32 cellular contexts compared by ENCODE assay signal in genomic region chr22:27624705-27625104, GRCh38.
"Had no signal": no experiment of that assay in that cellular context is flagged by ENCODE, and none has a peak within 500 bp of the region (broad histone marks: within the 10 kb centered on the region; RNA-seq: fewer than 3 reads in every experiment).

No MANE protein-coding gene starts in this region.

- ATAC-seq: heart right ventricle; natural killer cell treated with Interleukin-12 subunit alpha and Interleukin-12 subunit beta and Interleukin-15 and Interleukin-18, amount 100 ng/mL, for 72 hours; right lobe of liver had no signal

- H3K4me3 Mint-ChIP-seq: activated naive CD4-positive, alpha-beta T cell treated with anti-CD3 and anti-CD28 coated beads for 36 hours; activated naive CD8-positive, alpha-beta T cell treated with anti-CD3 and anti-CD28 coated beads, Interleukin-2, amount 10 ng/mL, durations not matched to agents 7 days and 5 days; activated T-helper 1 cell treated with anti-CD3 and anti-CD28 coated beads, Interleukin-12 subunit alpha, Interleukin-12 subunit beta, Interleukin-2, Interleukin-4 antibody, amounts not matched to agents 30 ng/mL and 10 ng/mL and 1 ng/mL, durations not matched to agents 14 hours and 24 hours and 36 hours; central memory CD8-positive, alpha-beta T cell; memory B cell; natural killer cell treated with Interleukin-12 subunit alpha and Interleukin-12 subunit beta and Interleukin-15 and Interleukin-18, amount 100 ng/mL, for 72 hours; stimulated activated naive CD8-positive, alpha-beta T cell treated with anti-CD3 and anti-CD28 coated beads, Interleukin-15, Interleukin-2, amounts not matched to agents 100 ng/mL and 50 ng/mL, for 24 hours had no signal

- H3K27ac ChIP-seq: esophagus muscularis mucosa, heart right ventricle, neutrophil, ovary, right lobe of liver, skin epidermis, thoracic aorta, uterus, VCaP had no signal

- H3K9me3 Mint-ChIP-seq: activated naive CD4-positive, alpha-beta T cell treated with anti-CD3 and anti-CD28 coated beads for 36 hours; activated naive CD8-positive, alpha-beta T cell treated with anti-CD3 and anti-CD28 coated beads, Interleukin-2, amount 10 ng/mL, durations not matched to agents 7 days and 5 days; activated T-helper 1 cell treated with anti-CD3 and anti-CD28 coated beads, Interleukin-12 subunit alpha, Interleukin-12 subunit beta, Interleukin-2, Interleukin-4 antibody, amounts not matched to agents 30 ng/mL and 10 ng/mL and 1 ng/mL, durations not matched to agents 14 hours and 24 hours and 36 hours; central memory CD8-positive, alpha-beta T cell; natural killer cell treated with Interleukin-12 subunit alpha and Interleukin-12 subunit beta and Interleukin-15 and Interleukin-18, amount 100 ng/mL, for 72 hours; stimulated activated naive CD8-positive, alpha-beta T cell treated with anti-CD3 and anti-CD28 coated beads, Interleukin-15, Interleukin-2, amounts not matched to agents 100 ng/mL and 50 ng/mL, for 24 hours had no signal

- H3K27me3 ChIP-seq: esophagus muscularis mucosa, heart right ventricle, neutrophil, ovary, right lobe of liver, uterus had no signal

- H3K27ac Mint-ChIP-seq: activated naive CD4-positive, alpha-beta T cell treated with anti-CD3 and anti-CD28 coated beads for 36 hours; activated naive CD8-positive, alpha-beta T cell treated with anti-CD3 and anti-CD28 coated beads, Interleukin-2, amount 10 ng/mL, durations not matched to agents 7 days and 5 days; activated T-helper 1 cell treated with anti-CD3 and anti-CD28 coated beads, Interleukin-12 subunit alpha, Interleukin-12 subunit beta, Interleukin-2, Interleukin-4 antibody, amounts not matched to agents 30 ng/mL and 10 ng/mL and 1 ng/mL, durations not matched to agents 14 hours and 24 hours and 36 hours; memory B cell; natural killer cell treated with Interleukin-12 subunit alpha and Interleukin-12 subunit beta and Interleukin-15 and Interleukin-18, amount 100 ng/mL, for 72 hours; progenitor cell of endocrine pancreas; stimulated activated naive CD8-positive, alpha-beta T cell treated with anti-CD3 and anti-CD28 coated beads, Interleukin-15, Interleukin-2, amounts not matched to agents 100 ng/mL and 50 ng/mL, for 24 hours had no signal

- DNase-seq: activated CD4-positive, alpha-beta T cell treated with anti-CD3 and anti-CD28 coated beads for 48 hours; activated CD4-positive, alpha-beta T cell treated with anti-CD3 and anti-CD28 coated beads, Interleukin-2, amount 50 U/mL, for 48 hours; activated CD8-positive, alpha-beta memory T cell treated with anti-CD3 and anti-CD28 coated beads for 24 hours; activated effector memory CD4-positive, alpha-beta T cell treated with anti-CD3 and anti-CD28 coated beads, Interleukin-2, amount 50 U/mL, for 16 hours; activated naive CD4-positive, alpha-beta T cell treated with anti-CD3 and anti-CD28 coated beads for 36 hours; activated naive CD8-positive, alpha-beta T cell treated with anti-CD3 and anti-CD28 coated beads, Interleukin-2, amount 10 ng/mL, durations not matched to agents 7 days and 5 days; amniotic stem cell; dermis blood vessel endothelial cell; effector CD4-positive, alpha-beta T cell; foreskin melanocyte; heart right ventricle; ovary; right lobe of liver; stimulated activated CD4-positive, alpha-beta T cell treated with anti-CD3 and anti-CD28 coated beads, Interleukin-12 subunit alpha, Interleukin-12 subunit beta, amount 100 ng/mL, for 4 hours; stimulated activated CD4-positive, alpha-beta T cell treated with anti-CD3 and anti-CD28 coated beads, Interleukin-4, amount 100 ng/mL, for 1 hour; T-helper 9 cell; trophoblast cell; uterus had no signal

- H3K4me1 Mint-ChIP-seq: activated naive CD8-positive, alpha-beta T cell treated with anti-CD3 and anti-CD28 coated beads, Interleukin-2, amount 10 ng/mL, durations not matched to agents 7 days and 5 days; central memory CD8-positive, alpha-beta T cell; memory B cell had no signal

- H3K9me3 ChIP-seq: esophagus muscularis mucosa, neutrophil, ovary, right lobe of liver, thoracic aorta, uterus had no signal

- H3K36me3 ChIP-seq: esophagus muscularis mucosa, heart right ventricle, neutrophil, ovary, right lobe of liver, thoracic aorta, uterus had no signal

- H3K36me3 Mint-ChIP-seq: activated naive CD8-positive, alpha-beta T cell treated with anti-CD3 and anti-CD28 coated beads, Interleukin-2, amount 10 ng/mL, durations not matched to agents 7 days and 5 days; memory B cell; natural killer cell treated with Interleukin-12 subunit alpha and Interleukin-12 subunit beta and Interleukin-15 and Interleukin-18, amount 100 ng/mL, for 72 hours had no signal

- H3K4me3 ChIP-seq: esophagus muscularis mucosa, heart right ventricle, ovary, right lobe of liver, skin epidermis, thoracic aorta, uterus had no signal

- H3K27me3 Mint-ChIP-seq: activated naive CD8-positive, alpha-beta T cell treated with anti-CD3 and anti-CD28 coated beads, Interleukin-2, amount 10 ng/mL, durations not matched to agents 7 days and 5 days; central memory CD8-positive, alpha-beta T cell; memory B cell; natural killer cell treated with Interleukin-12 subunit alpha and Interleukin-12 subunit beta and Interleukin-15 and Interleukin-18, amount 100 ng/mL, for 72 hours; stimulated activated naive CD8-positive, alpha-beta T cell treated with anti-CD3 and anti-CD28 coated beads, Interleukin-15, Interleukin-2, amounts not matched to agents 100 ng/mL and 50 ng/mL, for 24 hours had no signal

- H3K4me1 ChIP-seq: heart right ventricle, right lobe of liver, uterus had no signal

- FAIRE-seq: bronchial epithelial cell, colon, TTC549 had no signal
